In genomic region chr12:86723326-86723725, GRCh38 we compare ENCODE assay signal across 2 cellular contexts.
TF ChIP-seq lines count a peak whose summit lies in the region.

No MANE protein-coding gene starts in this region.

TF ChIP-seq in SK-N-SH, 30 proteins besides CTCF, POLR2A, EP300 and RAD21 (continued from another document):
- TF ChIP-seq MXI1 (IDR thresholded peaks at IDR 0.05; ENCODE audit: low read depth, low read length) (no peak), FOSL2 (IDR thresholded peaks at IDR 0.05; ENCODE audit: borderline replicate concordance, low read depth) (no peak), NRF1 (IDR thresholded peaks at IDR 0.05; ENCODE audit: low read depth, low read length) (no peak), SIN3A (IDR thresholded peaks at IDR 0.05; ENCODE audit: borderline replicate concordance, low read depth, low read length) (no peak), NFIC (IDR thresholded peaks at IDR 0.05; ENCODE audit: borderline replicate concordance) (no peak), ELF1 (IDR thresholded peaks at IDR 0.05) (no peak), YY1 (IDR thresholded peaks at IDR 0.05; ENCODE audit: low read depth) (no peak), POLR2AphosphoS5 (IDR thresholded peaks at IDR 0.05; ENCODE audit: low read depth, low read length) (no peak), MEF2A (IDR thresholded peaks at IDR 0.05; ENCODE audit: borderline replicate concordance, low read depth) (no peak), RFX5 (IDR thresholded peaks at IDR 0.05; ENCODE audit: low read length) (no peak), REST (IDR thresholded peaks at IDR 0.05; ENCODE audit: low read depth, low read length) (no peak), RXRA (IDR thresholded peaks at IDR 0.05; ENCODE audit: borderline replicate concordance, low read depth) (no peak)

TF ChIP-seq in SK-N-SH treated with all-trans-retinoic acid at 6 μM for 48 hours, 23 proteins besides CTCF, POLR2A, EP300 and RAD21 (continued from another document):
- TF ChIP-seq TSHZ2 (CRISPR knock-in tag; IDR thresholded peaks at IDR 0.05) (no peak), SNAI2 (CRISPR knock-in tag; IDR thresholded peaks at IDR 0.05) (no peak), OSR1 (CRISPR knock-in tag; IDR thresholded peaks at IDR 0.05) (no peak), ESRRG (CRISPR knock-in tag; IDR thresholded peaks at IDR 0.05) (no peak), ZNF565 (CRISPR knock-in tag; conservative IDR thresholded peaks at IDR 0.05; ENCODE audit: low read depth) (no peak), ISL1 (CRISPR knock-in tag; IDR thresholded peaks at IDR 0.05) (no peak), POU6F1 (CRISPR knock-in tag; IDR thresholded peaks at IDR 0.05; ENCODE audit: borderline replicate concordance, low read depth) (no peak), TOX (CRISPR knock-in tag; IDR thresholded peaks at IDR 0.05; ENCODE audit: borderline replicate concordance) (no peak), PATZ1 (CRISPR knock-in tag; IDR thresholded peaks at IDR 0.05; ENCODE audit: borderline replicate concordance) (no peak)
TF ChIP-seq in SK-N-SH treated with all-trans-retinoic acid at 6 μM for 48 hours: peak in this region for 0.
